26 cellular contexts compared by ENCODE assay signal in the genomic region with DNA sequence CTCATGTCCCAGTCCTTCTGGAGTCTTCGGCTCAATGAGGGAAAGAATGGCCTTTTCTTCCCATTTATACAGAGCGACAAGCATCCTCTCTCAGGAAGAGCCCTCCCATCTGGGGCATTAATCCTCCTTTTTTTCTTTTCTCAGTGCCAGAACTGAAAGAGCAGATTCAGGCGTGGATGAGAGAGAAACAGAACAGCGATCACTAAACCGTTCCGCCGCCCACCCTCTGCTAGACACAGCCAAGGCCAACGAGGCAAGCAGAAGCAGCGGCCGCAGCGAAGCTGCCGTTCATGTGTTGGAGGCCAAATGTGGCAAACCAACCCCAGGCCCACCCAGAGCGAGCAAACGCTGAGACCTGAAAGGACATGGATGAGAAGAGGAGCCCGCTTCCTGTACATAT. TPM values are rescaled to one million over a fixed set of nuclear protein-coding genes. Genes with fewer than 3 reads are reported as not detected.
DNase-seq lines count a peak whose midpoint lies in the region; ATAC-seq and TF ChIP-seq lines count a peak whose summit lies in the region.
"Had no signal": no experiment of that assay in that cellular context is flagged by ENCODE, and none has a peak within 500 bp of the region (broad histone marks: within the 10 kb centered on the region; RNA-seq: fewer than 3 reads in every experiment).

No MANE protein-coding gene starts in this region.

- no peaks in the 10 kb centered on the region for H3K9me3 ChIP-seq in trophoblast cell (ENCODE audit: insufficient read depth, low read depth, low read length)

- H2BK12ac ChIP-seq in trophoblast cell (ENCODE audit: low read length), result no peak overlapping the region

- peaks cover 3% of the 10 kb centered on the region; the same call in 2 of the 3 replicates for H3K9me3 Mint-ChIP-seq in GM23338
- H3K9me3 Mint-ChIP-seq: dendritic cell treated with granulocyte-macrophage colony-stimulating factor and Interleukin-4, amounts not matched to agents 40 ng/mL and 50 ng/mL, for 4 days had no signal

- no peak overlapping the region for H2BK120ac ChIP-seq in trophoblast cell (ENCODE audit: insufficient read depth, low read length, poor library complexity)

- H3K79me1 ChIP-seq in trophoblast cell (ENCODE audit: low read length), result no peaks in the 10 kb centered on the region

- H3K27ac Mint-ChIP-seq in GM23338, result peak overlapping the region; percentile 82
- H3K27ac Mint-ChIP-seq: dendritic cell treated with granulocyte-macrophage colony-stimulating factor and Interleukin-4, amounts not matched to agents 40 ng/mL and 50 ng/mL, for 4 days; progenitor cell of endocrine pancreas; stimulated activated naive CD8-positive, alpha-beta T cell treated with anti-CD3 and anti-CD28 coated beads, Interleukin-15, Interleukin-2, amounts not matched to agents 100 ng/mL and 50 ng/mL, for 24 hours; T-helper 1 cell treated with Interleukin-12 subunit alpha and Interleukin-12 subunit beta and Interleukin-4 antibody, amounts not matched to agents 30 μg/mL and 1 μg/mL, for 36 hours had no signal

- peaks cover 14% of the 10 kb centered on the region for H3K4me1 Mint-ChIP-seq in GM23338

- H3K36me3 ChIP-seq in GM23338 (ENCODE audit: insufficient read depth) (0 out of 2 replicates have a peak, but pooled peaks cover 10% of the 10 kb centered on the region), trophoblast cell (ENCODE audit: control insufficient read depth in 1 of 2, insufficient read depth in 2 of 2, low read length in 2 of 2) (peaks cover 9 to 17% of the 10 kb centered on the region in 2 experiments)

- WGBS in trophoblast cell (ENCODE audit: extremely low coverage, insufficient coverage, insufficient read length), result no CpG with 5 or more reads among the region's 15 CpGs

- H3K4me3 Mint-ChIP-seq in GM23338, result no peak overlapping the region
- H3K4me3 Mint-ChIP-seq: CD14-positive monocyte; dendritic cell treated with granulocyte-macrophage colony-stimulating factor and Interleukin-4, amounts not matched to agents 40 ng/mL and 50 ng/mL, for 4 days; stimulated activated naive CD8-positive, alpha-beta T cell treated with anti-CD3 and anti-CD28 coated beads, Interleukin-15, Interleukin-2, amounts not matched to agents 100 ng/mL and 50 ng/mL, for 24 hours; T-helper 1 cell treated with Interleukin-12 subunit alpha and Interleukin-12 subunit beta and Interleukin-4 antibody, amounts not matched to agents 30 μg/mL and 1 μg/mL, for 36 hours had no signal

- no peak for DNase-seq in GM23338 (ENCODE audit: low spot score)
- peak; percentile 70 for DNase-seq in left kidney (ENCODE audit: low read depth, low spot score)
- no peak for DNase-seq in trophoblast cell
- DNase-seq in GM10248 (ENCODE audit: extremely low spot score), result no peak
- DNase-seq: activated CD4-positive, alpha-beta T cell treated with anti-CD3 and anti-CD28 coated beads, Interleukin-2, amount 50 U/mL, for 4 hours; activated naive CD4-positive, alpha-beta T cell treated with anti-CD3 and anti-CD28 coated beads, Interleukin-2, amount 50 U/mL, for 16 hours; brain microvascular endothelial cell; foreskin melanocyte; KG1; left ventricle myocardium superior; MV-4-11; NCI-H1930; NCI-H226; PC-3; stimulated activated CD4-positive, alpha-beta T cell treated with anti-CD3 and anti-CD28 coated beads, Interleukin-2, amount 100 ng/mL, for 24 hours; WERI-Rb-1 had no signal

- peaks cover 14% of the 10 kb centered on the region for H3K4me1 ChIP-seq in GM23338 (ENCODE audit: insufficient read depth)
- H3K4me1 ChIP-seq in trophoblast cell (ENCODE audit: control insufficient read depth in 1 of 2, insufficient read depth in 2 of 2, low read length in 2 of 2), result no peaks in the 10 kb centered on the region

- H3K4me3 ChIP-seq in GM23338, result no peak overlapping the region
- H3K4me3 ChIP-seq in trophoblast cell (ENCODE audit: low read depth, low read length), result no peak overlapping the region

- no peak overlapping the region for H3K23ac ChIP-seq in trophoblast cell (ENCODE audit: low read length)

- H4K12ac ChIP-seq in trophoblast cell (ENCODE audit: low read depth, low read length), result no peak overlapping the region

- H3K4me2 ChIP-seq in GM23338 (no peak overlapping the region), trophoblast cell (ENCODE audit: low read length) (no peak overlapping the region)

- H3K18ac ChIP-seq in trophoblast cell (ENCODE audit: low read length), result no peak overlapping the region

- no peak overlapping the region for H4K8ac ChIP-seq in trophoblast cell (ENCODE audit: low read depth, low read length)

- no peak overlapping the region for H3K14ac ChIP-seq in trophoblast cell (ENCODE audit: low read length)

- H3K27me3 ChIP-seq in GM23338 (ENCODE audit: insufficient read depth) (no peaks in the 10 kb centered on the region), trophoblast cell (ENCODE audit: insufficient read depth, low read length) (no peaks in the 10 kb centered on the region)
- H3K27me3 ChIP-seq: brain microvascular endothelial cell had no signal

- peak overlapping the region; percentile 2 for H3K9ac ChIP-seq in trophoblast cell (ENCODE audit: low read length)

- 0 out of 2 replicates have a peak overlapping the region, but pooled peaks have one; percentile 60 for H3K27ac ChIP-seq in GM23338 (ENCODE audit: low read depth)
- H3K27ac ChIP-seq in cingulate gyrus (ENCODE audit: low read depth, low read length), result peak overlapping the region; percentile 94
- H3K27ac ChIP-seq in trophoblast cell (ENCODE audit: low read depth, low read length), result no peak overlapping the region
- H3K27ac ChIP-seq: brain microvascular endothelial cell, epithelial cell of prostate, WERI-Rb-1 had no signal

- no peaks in the 10 kb centered on the region for H3K79me2 ChIP-seq in GM23338 (replicated peaks; ENCODE audit: insufficient read depth)
- no peaks in the 10 kb centered on the region for H3K79me2 ChIP-seq in trophoblast cell (ENCODE audit: control insufficient read depth, insufficient read depth, low read length, poor library complexity)

- H2BK5ac ChIP-seq in trophoblast cell (ENCODE audit: low read depth, low read length, poor library complexity), result no peak overlapping the region

- ATAC-seq in GM23338 (no peak), GM21576 (IDR thresholded peaks at IDR 0.05; ENCODE audit: unreplicated experiment) (no peak), GM19463 (IDR thresholded peaks at IDR 0.05; ENCODE audit: unreplicated experiment) (no peak), HG02588 (IDR thresholded peaks at IDR 0.05; ENCODE audit: unreplicated experiment) (no peak)
- ATAC-seq: left ventricle myocardium superior, PC-3 had no signal

- CTCF ChIA-PET in GM10248 (lab: Yijun Ruan, JAX), result no interaction called here

- H4K91ac ChIP-seq in trophoblast cell (ENCODE audit: low read depth, low read length), result no peak overlapping the region

- 0 out of 2 replicates have a peak, but pooled peaks cover 9% of the 10 kb centered on the region for H3F3A ChIP-seq in GM23338 (replicated peaks; ENCODE audit: low read depth)

- no peaks in the 10 kb centered on the region for H3K9me2 ChIP-seq in GM23338 (ENCODE audit: insufficient read depth)

- H2AFZ ChIP-seq in GM23338 (no peak overlapping the region), trophoblast cell (ENCODE audit: insufficient read depth, low read length, poor library complexity) (no peak overlapping the region)

- POLR2A ChIA-PET in GM10248 (lab: Yijun Ruan, JAX), result no interaction called here

- H2AK5ac ChIP-seq in trophoblast cell (ENCODE audit: low read length), result no peak overlapping the region

- no peak overlapping the region for H3K4ac ChIP-seq in trophoblast cell (ENCODE audit: low read depth, low read length)

- peaks cover 40% of the 10 kb centered on the region for H3K36me3 Mint-ChIP-seq in GM23338 (ENCODE audit: low read depth)

- H4K20me1 ChIP-seq in GM23338 (replicated peaks; ENCODE audit: insufficient read depth), result no peaks in the 10 kb centered on the region

- H3K27me3 Mint-ChIP-seq in GM23338 (ENCODE audit: insufficient read depth, low read depth, poor library complexity), result peaks cover 6% of the 10 kb centered on the region
- H3K27me3 Mint-ChIP-seq: dendritic cell treated with granulocyte-macrophage colony-stimulating factor and Interleukin-4, amounts not matched to agents 40 ng/mL and 50 ng/mL, for 4 days; progenitor cell of endocrine pancreas; stimulated activated naive CD8-positive, alpha-beta T cell treated with anti-CD3 and anti-CD28 coated beads, Interleukin-15, Interleukin-2, amounts not matched to agents 100 ng/mL and 50 ng/mL, for 24 hours had no signal

- no peak for TF ChIP-seq CTCF in GM23338 (conservative IDR thresholded peaks at IDR 0.05; ENCODE audit: low read depth in 2 of 2)
- TF ChIP-seq CTCF in GM10248 (IDR thresholded peaks at IDR 0.05; ENCODE audit: control extremely low read depth, extremely low read depth, low read depth, missing control alignments), result no peak

TF ChIP-seq in GM23338, 12 proteins besides CTCF, POLR2A, EP300 and RAD21:
- no peak for TF ChIP-seq ZNF331 (CRISPR knock-in tag; IDR thresholded peaks at IDR 0.05; ENCODE audit: low read depth)
- TF ChIP-seq JUNB (IDR thresholded peaks at IDR 0.05; ENCODE audit: unreplicated experiment), result no peak
- TF ChIP-seq EZH2phosphoT487 (IDR thresholded peaks at IDR 0.05; ENCODE audit: unreplicated experiment), result no peak
- TF ChIP-seq CREB1 (CRISPR knock-in tag; IDR thresholded peaks at IDR 0.05; ENCODE audit: low read depth), result no peak
- no peak for TF ChIP-seq ZNF114 (CRISPR knock-in tag; IDR thresholded peaks at IDR 0.05)
TF ChIP-seq in GM23338: peak in this region for 0.

RNA-seq across cellular contexts. Expression of a gene that starts 30.6 kb away (rescaled TPM):
- total RNA-seq in GM23338 (2014; rRNA removed; shearing (Covaris generic)), result 68.4 and 70.3 TPM in 2 replicates
- polyA plus RNA-seq in GM23338 (2016; fragmentation: Nextera tagmentation; extraction: Ambion mirVana), result 18.7 and 21.5 TPM in 2 replicates
- 22.7 and 23.1 TPM in 2 replicates for polyA plus RNA-seq in trophoblast cell (2013)
